ENCODE assay signal across 8 cellular contexts in the genomic region with DNA sequence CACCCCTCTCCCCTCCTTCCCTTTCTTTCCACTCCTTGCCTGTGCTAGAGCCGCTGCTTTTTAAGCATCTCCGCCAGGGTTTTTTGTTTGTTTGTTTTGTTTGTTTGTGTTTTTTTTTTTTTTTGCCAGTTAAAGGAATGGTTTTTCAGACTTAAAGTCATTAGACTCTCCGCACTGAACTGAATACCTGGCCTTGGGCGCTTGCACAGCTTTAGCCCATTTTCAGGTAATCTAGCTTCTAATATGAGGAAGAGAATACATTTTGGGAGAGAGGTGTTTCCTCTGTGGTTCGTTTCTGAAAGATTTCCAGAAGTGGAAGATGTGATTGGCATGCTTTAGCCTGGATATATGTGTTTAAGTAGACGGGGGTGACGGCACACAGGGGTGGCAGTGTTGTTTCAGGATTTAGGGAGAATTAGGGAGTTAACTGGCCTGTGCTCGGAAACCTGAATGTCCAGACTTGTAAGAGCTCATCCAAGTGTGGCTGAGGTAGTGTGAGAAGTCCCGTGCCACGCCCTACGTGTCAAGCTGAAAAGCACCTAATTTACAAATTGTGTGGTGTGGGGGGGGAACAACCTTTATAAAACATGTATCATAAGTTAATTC. TPM values are rescaled to one million over a fixed set of nuclear protein-coding genes. Genes with fewer than 3 reads are reported as not detected.
DNase-seq lines count a peak whose midpoint lies in the region; ATAC-seq and TF ChIP-seq lines count a peak whose summit lies in the region.

No MANE protein-coding gene starts in this region.

- peak overlapping the region; percentile 96 for H3K4me3 ChIP-seq in GM06990 (replicated peaks; ENCODE audit: low read depth, low read length)
- peak overlapping the region; percentile 41 for H3K4me3 ChIP-seq in KMS-11 (IDR thresholded peaks at IDR 0.05; ENCODE audit: insufficient read depth, low read depth, low read length)
- H3K4me3 ChIP-seq in fibroblast of the aortic adventitia (ENCODE audit: low read depth, low read length) = peak overlapping the region; percentile 74

- POLR2A ChIA-PET in activated CD4-positive, alpha-beta memory T cell treated with anti-CD3 and anti-CD28 coated beads, Interleukin-2, amount 10 ng/mL, durations not matched to agents 7 days and 5 days (lab: Charles Lee) = interaction anchor here (0.6 to 3.8 kb wide), 13 partner anchors 8 to 326 kb away, joined by 3 to 56 read pairs (median 7); partner anchors contain the start of gene CDK13

- no peak for ATAC-seq in HG02588 (IDR thresholded peaks at IDR 0.05; ENCODE audit: unreplicated experiment)
- no peak for ATAC-seq in HG03280 (IDR thresholded peaks at IDR 0.05; ENCODE audit: unreplicated experiment)

- peak overlapping the region; percentile 90 for H3K4me3 Mint-ChIP-seq in activated CD4-positive, alpha-beta memory T cell treated with anti-CD3 and anti-CD28 coated beads, Interleukin-2, amount 10 ng/mL, durations not matched to agents 7 days and 5 days

- peaks cover 37% of the 10 kb centered on the region for H3K4me1 Mint-ChIP-seq in activated CD4-positive, alpha-beta memory T cell treated with anti-CD3 and anti-CD28 coated beads, Interleukin-2, amount 10 ng/mL, durations not matched to agents 7 days and 5 days

- H3K9ac ChIP-seq in KMS-11 = peak overlapping the region; percentile 92

- H3K9me3 Mint-ChIP-seq in activated CD4-positive, alpha-beta memory T cell treated with anti-CD3 and anti-CD28 coated beads, Interleukin-2, amount 10 ng/mL, durations not matched to agents 7 days and 5 days = no peaks in the 10 kb centered on the region

- H3K36me3 Mint-ChIP-seq in activated CD4-positive, alpha-beta memory T cell treated with anti-CD3 and anti-CD28 coated beads, Interleukin-2, amount 10 ng/mL, durations not matched to agents 7 days and 5 days (ENCODE audit: low read depth) = peaks cover 17% of the 10 kb centered on the region

- no peaks in the 10 kb centered on the region; the same call in 1 of the 2 replicates for H4K20me1 ChIP-seq in KMS-11 (ENCODE audit: insufficient read depth)

- DNase-seq in GM06990 (ENCODE audit: extremely low read depth, insufficient read length) (no peak), fibroblast of the aortic adventitia (ENCODE audit: low read depth) (peak; percentile 60), pons (ENCODE audit: low spot score) (peak; percentile 9), iPS-NIHi7 (ENCODE audit: extremely low spot score) (no peak)
- no peak for DNase-seq in activated CD4-positive, alpha-beta memory T cell treated with anti-CD3 and anti-CD28 coated beads, Interleukin-2, amount 10 ng/mL, durations not matched to agents 7 days and 5 days

- peaks cover 48% of the 10 kb centered on the region for H3K4me1 ChIP-seq in KMS-11 (ENCODE audit: low read depth, poor library complexity, severe bottlenecking)

- peak overlapping the region; percentile 83 for H3K4me2 ChIP-seq in KMS-11

- peak overlapping the region; percentile 88 for H3K27ac Mint-ChIP-seq in activated CD4-positive, alpha-beta memory T cell treated with anti-CD3 and anti-CD28 coated beads, Interleukin-2, amount 10 ng/mL, durations not matched to agents 7 days and 5 days

- CTCF ChIA-PET in activated CD4-positive, alpha-beta memory T cell treated with anti-CD3 and anti-CD28 coated beads, Interleukin-2, amount 10 ng/mL, durations not matched to agents 7 days and 5 days (lab: Charles Lee) = interaction anchor here (0.7 to 5.1 kb wide), 3 partner anchors 43 to 87 kb away, joined by 3 to 30 read pairs (median 3); no protein-coding TSS in a partner anchor

- peak overlapping the region; percentile 58 for H2AFZ ChIP-seq in KMS-11 (ENCODE audit: low read depth)

- no peaks in the 10 kb centered on the region for H3K27me3 Mint-ChIP-seq in activated CD4-positive, alpha-beta memory T cell treated with anti-CD3 and anti-CD28 coated beads, Interleukin-2, amount 10 ng/mL, durations not matched to agents 7 days and 5 days

- no peaks in the 10 kb centered on the region for H3K36me3 ChIP-seq in GM06990 (ENCODE audit: control insufficient read depth, insufficient read depth, low read length)
- H3K36me3 ChIP-seq in KMS-11 (ENCODE audit: insufficient read depth) = no peaks in the 10 kb centered on the region

- peaks cover 61% of the 10 kb centered on the region for H3K79me2 ChIP-seq in KMS-11 (ENCODE audit: insufficient read depth, low read depth)

- H3K27me3 ChIP-seq in GM06990 (replicated peaks; ENCODE audit: control insufficient read depth, insufficient read depth, low read length) (no peaks in the 10 kb centered on the region), KMS-11 (ENCODE audit: insufficient read depth, low read depth) (no peaks in the 10 kb centered on the region)

- TF ChIP-seq CTCF in GM06990 (IDR thresholded peaks at IDR 0.05; ENCODE audit: insufficient read depth, low read length, poor library complexity, severe bottlenecking) (no peak), KMS-11 (conservative IDR thresholded peaks at IDR 0.05; ENCODE audit: low read depth, low read length) (no peak), fibroblast of the aortic adventitia (IDR thresholded peaks at IDR 0.05; ENCODE audit: insufficient read depth, low read length) (no peak)

- peak overlapping the region; percentile 76 for H3K27ac ChIP-seq in KMS-11

RNA-seq across cellular contexts. Expression of gene RALA, which starts 0.9 kb away (rescaled TPM):
- 10 to 100 TPM; 27.8 to 29.6 TPM for total RNA-seq in activated CD4-positive, alpha-beta memory T cell treated with anti-CD3 and anti-CD28 coated beads, Interleukin-2, amount 10 ng/mL, durations not matched to agents 7 days and 5 days
- total RNA-seq in fibroblast of the aortic adventitia (ENCODE audit: low replicate concordance) = 42.7 and 61.5 TPM in 2 replicates

RNA-seq across cellular contexts. Expression of gene YAE1, which starts 58.1 kb away (rescaled TPM):
- 1 to 10 TPM; 8.4 to 9.3 TPM for total RNA-seq in activated CD4-positive, alpha-beta memory T cell treated with anti-CD3 and anti-CD28 coated beads, Interleukin-2, amount 10 ng/mL, durations not matched to agents 7 days and 5 days
- 41.9 and 95.8 TPM in 2 replicates for total RNA-seq in fibroblast of the aortic adventitia (ENCODE audit: low replicate concordance)

Comparison
In these comparisons a context has a peak if more than half of its experiments do, and no peak if none do; other contexts are left out.
1. DNase-seq: peak in fibroblast of the aortic adventitia (single experiment) and pons (single experiment); none in GM06990 (single experiment), activated CD4-positive, alpha-beta memory T cell treated with anti-CD3 and anti-CD28 coated beads, Interleukin-2, amount 10 ng/mL, durations not matched to agents 7 days and 5 days (single experiment) and iPS-NIHi7 (single experiment).
2. H3K4me3 ChIP-seq: peak in every context shown above with its lines; median percentile 96 in GM06990; 74 in fibroblast of the aortic adventitia; 41 in KMS-11.